Comparison of ENCODE assay signal across 2 cellular contexts in the genomic region with DNA sequence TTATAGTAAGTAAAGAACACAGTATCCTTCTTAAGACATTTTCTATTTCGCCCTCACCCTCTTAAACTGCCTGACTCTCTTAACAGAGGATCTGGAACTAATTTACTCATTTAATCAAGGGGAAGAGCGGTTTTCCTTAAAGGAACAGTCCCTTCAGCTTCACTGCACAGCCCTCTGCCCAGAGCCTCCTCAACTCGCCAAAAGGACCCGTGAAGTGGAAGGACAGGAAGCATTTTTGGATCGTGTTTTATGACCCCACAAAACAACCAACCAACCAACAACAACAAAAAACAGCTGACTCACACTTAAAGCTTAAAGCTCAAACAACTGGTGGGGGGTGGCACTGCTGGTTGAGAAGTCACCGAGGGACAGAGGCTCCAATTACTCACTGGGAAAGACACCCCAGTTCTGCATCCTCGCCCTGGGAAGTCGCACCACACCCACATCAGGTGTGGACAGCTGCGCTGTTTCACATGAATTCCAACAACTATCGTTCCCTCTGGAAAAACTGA.
TF ChIP-seq lines count a peak whose summit lies in the region.

No MANE protein-coding gene starts in this region.

TF ChIP-seq in A549, 52 proteins besides CTCF, POLR2A, EP300 and RAD21:
- TF ChIP-seq MAFK (IDR thresholded peaks at IDR 0.05; ENCODE audit: partially characterized antibody) (peak; percentile 55), SMC3 (IDR thresholded peaks at IDR 0.05) (no peak), CHD2 (IDR thresholded peaks at IDR 0.05; ENCODE audit: low read length, partially characterized antibody) (no peak), TFCP2L1 (CRISPR knock-in tag; IDR thresholded peaks at IDR 0.05) (no peak), RNF2 (IDR thresholded peaks at IDR 0.05; ENCODE audit: borderline replicate concordance, low read depth) (no peak)

TF ChIP-seq in HCT116, 20 proteins besides CTCF, POLR2A, EP300 and RAD21:
- TF ChIP-seq ELF1 (IDR thresholded peaks at IDR 0.05; ENCODE audit: borderline replicate concordance, low read depth) (no peak), CBX3 (IDR thresholded peaks at IDR 0.05; ENCODE audit: low read depth) (no peak), EZH2phosphoT487 (IDR thresholded peaks at IDR 0.05; ENCODE audit: borderline replicate concordance) (no peak), ATF3 (IDR thresholded peaks at IDR 0.05) (no peak), YY1 (IDR thresholded peaks at IDR 0.05; ENCODE audit: extremely low read depth, insufficient replicate concordance, low read depth, low read length) (no peak), SP1 (IDR thresholded peaks at IDR 0.05; ENCODE audit: low read depth) (no peak), ZNF274 (IDR thresholded peaks at IDR 0.05; ENCODE audit: low read depth, low read length) (no peak), REST (IDR thresholded peaks at IDR 0.05; ENCODE audit: low read depth) (no peak), FOSL1 (IDR thresholded peaks at IDR 0.05; ENCODE audit: low read depth) (no peak), EGR1 (IDR thresholded peaks at IDR 0.05; ENCODE audit: low read depth) (no peak), TCF7L2 (IDR thresholded peaks at IDR 0.05; ENCODE audit: borderline replicate concordance, extremely low read depth, insufficient read depth, insufficient read length) (no peak), JUND (IDR thresholded peaks at IDR 0.05) (no peak), SRF (IDR thresholded peaks at IDR 0.05; ENCODE audit: low read depth) (no peak)
- TF ChIP-seq, protein P1, sequence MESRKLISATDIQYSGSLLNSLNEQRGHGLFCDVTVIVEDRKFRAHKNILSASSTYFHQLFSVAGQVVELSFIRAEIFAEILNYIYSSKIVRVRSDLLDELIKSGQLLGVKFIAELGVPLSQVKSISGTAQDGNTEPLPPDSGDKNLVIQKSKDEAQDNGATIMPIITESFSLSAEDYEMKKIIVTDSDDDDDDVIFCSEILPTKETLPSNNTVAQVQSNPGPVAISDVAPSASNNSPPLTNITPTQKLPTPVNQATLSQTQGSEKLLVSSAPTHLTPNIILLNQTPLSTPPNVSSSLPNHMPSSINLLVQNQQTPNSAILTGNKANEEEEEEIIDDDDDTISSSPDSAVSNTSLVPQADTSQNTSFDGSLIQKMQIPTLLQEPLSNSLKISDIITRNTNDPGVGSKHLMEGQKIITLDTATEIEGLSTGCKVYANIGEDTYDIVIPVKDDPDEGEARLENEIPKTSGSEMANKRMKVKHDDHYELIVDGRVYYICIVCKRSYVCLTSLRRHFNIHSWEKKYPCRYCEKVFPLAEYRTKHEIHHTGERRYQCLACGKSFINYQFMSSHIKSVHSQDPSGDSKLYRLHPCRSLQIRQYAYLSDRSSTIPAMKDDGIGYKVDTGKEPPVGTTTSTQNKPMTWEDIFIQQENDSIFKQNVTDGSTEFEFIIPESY (IDR thresholded peaks at IDR 0.05; ENCODE audit: extremely low read depth, insufficient replicate concordance, low read length): no peak
- TF ChIP-seq, protein P2, sequence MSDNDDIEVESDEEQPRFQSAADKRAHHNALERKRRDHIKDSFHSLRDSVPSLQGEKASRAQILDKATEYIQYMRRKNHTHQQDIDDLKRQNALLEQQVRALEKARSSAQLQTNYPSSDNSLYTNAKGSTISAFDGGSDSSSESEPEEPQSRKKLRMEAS (IDR thresholded peaks at IDR 0.05): no peak
TF ChIP-seq in HCT116: peak in this region for 0.
